In the genomic region with DNA sequence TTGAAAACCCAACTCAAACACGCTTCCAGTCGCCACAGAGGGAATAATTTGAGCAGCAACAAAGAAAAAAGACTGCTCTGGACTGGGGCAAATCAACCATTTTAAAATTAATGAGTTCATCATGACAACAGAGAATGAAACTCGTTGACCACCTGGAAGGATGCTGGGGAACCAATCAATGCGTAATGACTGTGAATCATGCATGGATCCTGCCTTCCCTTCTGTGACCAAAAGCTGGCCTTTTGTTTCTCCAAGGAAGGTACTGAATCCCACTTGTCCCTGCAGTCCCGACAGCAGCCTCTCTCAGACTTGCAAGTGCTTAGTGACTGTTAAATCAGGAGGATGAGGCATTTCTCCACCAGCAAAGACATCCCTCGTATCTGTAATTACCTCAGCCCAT, we compare ENCODE assay signal across 35 cellular contexts.
"Had no signal": no experiment of that assay in that cellular context is flagged by ENCODE, and none has a peak within 500 bp of the region (broad histone marks: within the 10 kb centered on the region; RNA-seq: fewer than 3 reads in every experiment).

No MANE protein-coding gene starts in this region.

- DNase-seq: activated CD4-positive, alpha-beta T cell treated with anti-CD3 and anti-CD28 coated beads for 48 hours; activated CD4-positive, alpha-beta T cell treated with anti-CD3 and anti-CD28 coated beads, Interleukin-2, amount 50 U/mL, for 48 hours; activated CD8-positive, alpha-beta memory T cell treated with anti-CD3 and anti-CD28 coated beads for 24 hours; activated CD8-positive, alpha-beta memory T cell treated with anti-CD3 and anti-CD28 coated beads, Interleukin-2, amount 50 U/mL, for 4 hours; activated effector memory CD4-positive, alpha-beta T cell treated with anti-CD3 and anti-CD28 coated beads, Interleukin-2, amount 50 U/mL, for 16 hours; activated naive CD4-positive, alpha-beta T cell treated with anti-CD3 and anti-CD28 coated beads for 36 hours; activated naive CD8-positive, alpha-beta T cell treated with anti-CD3 and anti-CD28 coated beads for 36 hours; activated T-cell treated with anti-CD3 and anti-CD28 coated beads, Interleukin-2, amount 50 U/mL, for 1 hour; adrenal gland; cerebellar nuclear complex; dorsolateral prefrontal cortex; effector memory CD4-positive, alpha-beta T cell; gastrocnemius medialis; glutamatergic neuron; left ventricle myocardium inferior; naive B cell; nucleus accumbens; psoas muscle; stimulated activated CD4-positive, alpha-beta T cell treated with anti-CD3 and anti-CD28 coated beads, Interleukin-15, amount 100 ng/mL, for 24 hours; stimulated activated CD4-positive, alpha-beta T cell treated with anti-CD3 and anti-CD28 coated beads, Interleukin-2, amount 100 ng/mL, for 24 hours; stimulated activated naive B cell treated with anti-CD40 and anti-IgM and Interleukin-4, amounts not matched to agents 10 μg/mL and 1 μg/mL and 100 μg/mL, for 72 hours; T-helper 9 cell; tibial artery had no signal

- H3K27ac Mint-ChIP-seq: activated naive CD4-positive, alpha-beta T cell treated with anti-CD3 and anti-CD28 coated beads for 36 hours; activated naive CD8-positive, alpha-beta T cell treated with anti-CD3 and anti-CD28 coated beads for 36 hours; activated T-helper 1 cell treated with anti-CD3 and anti-CD28 coated beads, Interleukin-12 subunit alpha, Interleukin-12 subunit beta, Interleukin-2, Interleukin-4 antibody, amounts not matched to agents 30 ng/mL and 10 ng/mL and 1 ng/mL, durations not matched to agents 14 hours and 24 hours and 36 hours; brain; stimulated activated naive B cell treated with anti-CD40 and anti-IgM and Interleukin-4, amounts not matched to agents 10 μg/mL and 1 μg/mL and 100 μg/mL, for 72 hours had no signal

- H3K27me3 ChIP-seq: adrenal gland, cardiac muscle cell, dorsolateral prefrontal cortex, gastrocnemius medialis, right atrium auricular region, suprapubic skin, tibial artery had no signal

- H3K9me3 ChIP-seq: adrenal gland, gastrocnemius medialis, left ventricle myocardium inferior, psoas muscle, right atrium auricular region, suprapubic skin, tibial artery had no signal

- H3K4me1 ChIP-seq: gastrocnemius medialis, psoas muscle had no signal

- H3K27ac ChIP-seq: adrenal gland, cardiac muscle cell, gastrocnemius medialis, parathyroid adenoma, psoas muscle, right atrium auricular region, suprapubic skin, VCaP had no signal

- H3K4me3 Mint-ChIP-seq: activated naive CD4-positive, alpha-beta T cell treated with anti-CD3 and anti-CD28 coated beads for 36 hours; activated naive CD8-positive, alpha-beta T cell treated with anti-CD3 and anti-CD28 coated beads for 36 hours; activated T-helper 1 cell treated with anti-CD3 and anti-CD28 coated beads, Interleukin-12 subunit alpha, Interleukin-12 subunit beta, Interleukin-2, Interleukin-4 antibody, amounts not matched to agents 30 ng/mL and 10 ng/mL and 1 ng/mL, durations not matched to agents 14 hours and 24 hours and 36 hours; brain; naive B cell; stimulated activated naive B cell treated with anti-CD40 and anti-IgM and Interleukin-4, amounts not matched to agents 10 μg/mL and 1 μg/mL and 100 μg/mL, for 72 hours had no signal

- H3K4me3 ChIP-seq: adrenal gland, cardiac muscle cell, coronary artery, dorsolateral prefrontal cortex, gastrocnemius medialis, left ventricle myocardium inferior, lung, psoas muscle, right atrium auricular region, suprapubic skin, tibial artery had no signal

- ATAC-seq: activated CD4-positive, CD25-positive, alpha-beta regulatory T cell treated with anti-CD3 and anti-CD28 coated beads, Interleukin-2, amount 50 U/mL, for 24 hours; gastrocnemius medialis; psoas muscle; stimulated activated naive B cell treated with anti-CD40 and anti-IgM and Interleukin-4, amounts not matched to agents 10 μg/mL and 1 μg/mL and 100 μg/mL, for 72 hours had no signal

- FAIRE-seq: islet of Langerhans, TTC549 had no signal

- H3K36me3 ChIP-seq: adrenal gland, cardiac muscle cell, gastrocnemius medialis, left ventricle myocardium inferior, right atrium auricular region, suprapubic skin, tibial artery had no signal

- H3K9me3 Mint-ChIP-seq: activated naive CD4-positive, alpha-beta T cell treated with anti-CD3 and anti-CD28 coated beads for 36 hours; activated naive CD8-positive, alpha-beta T cell treated with anti-CD3 and anti-CD28 coated beads for 36 hours had no signal

- H3K27me3 Mint-ChIP-seq: activated naive CD8-positive, alpha-beta T cell treated with anti-CD3 and anti-CD28 coated beads for 36 hours; brain; naive B cell; stimulated activated naive B cell treated with anti-CD40 and anti-IgM and Interleukin-4, amounts not matched to agents 10 μg/mL and 1 μg/mL and 100 μg/mL, for 72 hours had no signal
